Comparison of ENCODE assay signal across 8 cellular contexts in genomic region chr2:29923110-29923721, GRCh38. TPM values are rescaled to one million over a fixed set of nuclear protein-coding genes. Genes with fewer than 3 reads are reported as not detected.
DNase-seq lines count a peak whose midpoint lies in the region; ATAC-seq and TF ChIP-seq lines count a peak whose summit lies in the region.

No MANE protein-coding gene starts in this region.

- H3K4me3 ChIP-seq in MM.1S (ENCODE audit: low read length) = no peak overlapping the region
- H3K4me3 ChIP-seq in SJCRH30 = no peak overlapping the region
- no peak overlapping the region for H3K4me3 ChIP-seq in smooth muscle cell

- H3K36me3 ChIP-seq in MM.1S (replicated peaks; ENCODE audit: insufficient read depth, low read length) = no peaks in the 10 kb centered on the region
- no peaks in the 10 kb centered on the region for H3K36me3 ChIP-seq in SJCRH30
- H3K36me3 ChIP-seq in smooth muscle cell (ENCODE audit: low read depth) = no peaks in the 10 kb centered on the region

- H3K27ac ChIP-seq in MM.1S (ENCODE audit: low read length) (no peak overlapping the region), SJCRH30 (no peak overlapping the region), smooth muscle cell (ENCODE audit: low read depth) (no peak overlapping the region)

- WGBS in smooth muscle cell (ENCODE audit: low lambda C conversion rate) = 34% methylated on average over 3 of the region's 3 CpGs

- no peaks in the 10 kb centered on the region for H4K20me1 ChIP-seq in MM.1S (ENCODE audit: insufficient read depth, low read length)
- H4K20me1 ChIP-seq in smooth muscle cell (ENCODE audit: low read depth) = no peaks in the 10 kb centered on the region

- no peak for ATAC-seq in HG02840 (IDR thresholded peaks at IDR 0.05; ENCODE audit: low FRiP score, unreplicated experiment)

- no peak overlapping the region for H3K4me2 ChIP-seq in MM.1S (ENCODE audit: low read depth, low read length)
- no peak overlapping the region for H3K4me2 ChIP-seq in smooth muscle cell

- H3K4me1 ChIP-seq in MM.1S (ENCODE audit: low read length) (peaks cover 5% of the 10 kb centered on the region; the same call in 1 of the 2 replicates), SJCRH30 (peaks cover 14% of the 10 kb centered on the region), smooth muscle cell (ENCODE audit: low read depth) (peaks cover 11% of the 10 kb centered on the region)

- H3K9me2 ChIP-seq in MM.1S (replicated peaks; ENCODE audit: insufficient read depth, low read length) = no peaks in the 10 kb centered on the region

- H3K9ac ChIP-seq in MM.1S (ENCODE audit: low read length) (no peak overlapping the region), smooth muscle cell (ENCODE audit: low read depth) (no peak overlapping the region)

- H3K27me3 ChIP-seq in MM.1S (replicated peaks; ENCODE audit: insufficient read depth, low read length) (peaks cover 32% of the 10 kb centered on the region), SJCRH30 (no peaks in the 10 kb centered on the region), smooth muscle cell (ENCODE audit: low read depth) (peaks cover 68% of the 10 kb centered on the region)

- H2AFZ ChIP-seq in MM.1S (ENCODE audit: low read length) (no peak overlapping the region), smooth muscle cell (ENCODE audit: low read depth) (no peak overlapping the region)

- DNase-seq in 8988T = peak; percentile 67
- DNase-seq in GM10248 (ENCODE audit: extremely low spot score) = peak; percentile 69
- peak; percentile 78 for DNase-seq in MM.1S
- peak; percentile 77 to 94 for DNase-seq in SJCRH30
- peak in 39 of 56 donors; percentile 2 to 82 (median 19) for DNase-seq in amygdala (lab: John Stamatoyannopoulos, UW)
- DNase-seq in hepatic stellate cell (ENCODE audit: low spot score) = peak; percentile 47
- DNase-seq in smooth muscle cell (lab: John Stamatoyannopoulos, UW; ENCODE audit: unreplicated experiment) = no peak

- TF ChIP-seq CTCF in GM10248 (IDR thresholded peaks at IDR 0.05; ENCODE audit: control extremely low read depth, extremely low read depth, low read depth, missing control alignments) (peak; percentile 91), MM.1S (IDR thresholded peaks at IDR 0.05; ENCODE audit: low read length) (peak; percentile 87), smooth muscle cell (IDR thresholded peaks at IDR 0.05; ENCODE audit: borderline replicate concordance, insufficient read depth, poor library complexity, severe bottlenecking) (peak; percentile 98)

- POLR2A ChIA-PET in GM10248 (lab: Yijun Ruan, JAX) = no interaction called here

- CTCF ChIA-PET in GM10248 (lab: Yijun Ruan, JAX) = interaction anchor here (0.6 to 8.0 kb wide), 28 partner anchors 9 to 929 kb away, joined by 3 to 71 read pairs (median 4); no protein-coding TSS in a partner anchor

- H3F3A ChIP-seq in MM.1S (ENCODE audit: insufficient read depth, low read length) (no peaks in the 10 kb centered on the region), smooth muscle cell (ENCODE audit: low read depth) (peaks cover 4% of the 10 kb centered on the region)

- H3K79me2 ChIP-seq in MM.1S (ENCODE audit: low read length) (no peaks in the 10 kb centered on the region), smooth muscle cell (ENCODE audit: low read depth) (no peaks in the 10 kb centered on the region)

- H3K9me3 ChIP-seq in MM.1S (replicated peaks; ENCODE audit: insufficient read depth, low read length) (no peaks in the 10 kb centered on the region), SJCRH30 (replicated peaks) (no peaks in the 10 kb centered on the region), smooth muscle cell (replicated peaks; ENCODE audit: low read depth) (no peaks in the 10 kb centered on the region)

RNA-seq across cellular contexts. Expression of gene ALK, which starts 1.8 kb away (rescaled TPM):
- 56.4 and 59.6 TPM in 2 replicates for total RNA-seq in SJCRH30 (2014; rRNA removed; shearing (Covaris generic))
- 0.13 and 0.49 TPM in 2 replicates for total RNA-seq in smooth muscle cell
- 0.19 and 0.33 TPM in 2 replicates for polyA plus RNA-seq in smooth muscle cell

Comparison
In these comparisons a context has a peak if more than half of its experiments do, and no peak if none do; other contexts are left out.
1. RNA of gene ALK, which starts 1.8 kb away (total RNA-seq): 56.4 to 59.6 TPM in SJCRH30; 0.13 to 0.49 TPM in smooth muscle cell; every median in the first group is over 10 times any median in the second.
2. Peak in every context shown above with its lines, with median percentiles within 50 percentile points of each other: CTCF ChIP-seq.